28 cellular contexts compared by ENCODE assay signal in genomic region chr15:57665939-57666338, GRCh38.
"Had no signal": no experiment of that assay in that cellular context is flagged by ENCODE, and none has a peak within 500 bp of the region (broad histone marks: within the 10 kb centered on the region; RNA-seq: fewer than 3 reads in every experiment).

No MANE protein-coding gene starts in this region.

- H3K27ac Mint-ChIP-seq: activated CD8-positive, alpha-beta T cell treated with anti-CD3 and anti-CD28 coated beads for 36 hours; activated naive CD4-positive, alpha-beta T cell treated with anti-CD3 and anti-CD28 coated beads, Interleukin-2, amount 10 ng/mL, durations not matched to agents 7 days and 5 days; activated naive CD8-positive, alpha-beta T cell treated with anti-CD3 and anti-CD28 coated beads for 36 hours; activated T-cell treated with anti-CD3 and anti-CD28 coated beads, Interleukin-2, amount 50 U/mL, for 72 hours; activated T-helper 2 cell treated with anti-CD3 and anti-CD28 coated beads, Interferon-gamma antibody, Interleukin-2, Interleukin-4, amounts not matched to agents 10 μg/mL and 5 μg/mL and 100 μg/mL, durations not matched to agents 14 hours and 24 hours and 36 hours had no signal

- H3K36me3 ChIP-seq: SJCRH30 had no signal

- H3K4me1 Mint-ChIP-seq: activated naive CD4-positive, alpha-beta T cell treated with anti-CD3 and anti-CD28 coated beads, Interleukin-2, amount 10 ng/mL, durations not matched to agents 7 days and 5 days; central memory CD8-positive, alpha-beta T cell had no signal

- H3K4me3 Mint-ChIP-seq: activated CD8-positive, alpha-beta T cell treated with anti-CD3 and anti-CD28 coated beads for 36 hours; activated naive CD4-positive, alpha-beta T cell treated with anti-CD3 and anti-CD28 coated beads, Interleukin-2, amount 10 ng/mL, durations not matched to agents 7 days and 5 days; activated naive CD8-positive, alpha-beta T cell treated with anti-CD3 and anti-CD28 coated beads for 36 hours; activated T-cell treated with anti-CD3 and anti-CD28 coated beads, Interleukin-2, amount 50 U/mL, for 72 hours; central memory CD8-positive, alpha-beta T cell had no signal

- H3K4me3 ChIP-seq: SJCRH30 had no signal

- H3K4me2 ChIP-seq: SK-N-SH had no signal

- H3K9me3 ChIP-seq: SJCRH30, SK-N-SH had no signal

- H3K9ac ChIP-seq: SK-N-SH had no signal

- DNase-seq: activated CD4-positive, alpha-beta T cell treated with anti-CD3 and anti-CD28 coated beads for 4 hours; activated CD8-positive, alpha-beta memory T cell treated with anti-CD3 and anti-CD28 coated beads, Interleukin-2, amount 50 U/mL, for 4 hours; activated CD8-positive, alpha-beta T cell treated with anti-CD3 and anti-CD28 coated beads for 36 hours; activated gamma-delta T cell treated with Interleukin-2 at 50 U/mL for 16 hours; activated naive CD4-positive, alpha-beta T cell treated with anti-CD3 and anti-CD28 coated beads, Interleukin-2, amount 10 ng/mL, durations not matched to agents 7 days and 5 days; activated naive CD8-positive, alpha-beta T cell treated with anti-CD3 and anti-CD28 coated beads for 36 hours; activated T-cell treated with anti-CD3 and anti-CD28 coated beads, Interleukin-2, amount 50 U/mL, for 72 hours; anterior cingulate cortex; Kasumi-1; KBM-7; NCI-H1092; NCI-H1417 treated with DMSO at 0.1 percent for 48 hours; NCI-H1694; NCI-H2029; NCI-H2107; NCI-H2171 treated with DMSO at 0.1 percent for 48 hours; NCI-H345; NCI-H510A; NCI-H526 treated with DMSO at 0.1 percent for 48 hours; NCI-H82; Right ventricle myocardium superior; RPMI8226; SJCRH30; SK-N-SH; T-helper 1 cell had no signal

- H3K36me3 Mint-ChIP-seq: activated naive CD4-positive, alpha-beta T cell treated with anti-CD3 and anti-CD28 coated beads, Interleukin-2, amount 10 ng/mL, durations not matched to agents 7 days and 5 days; activated naive CD8-positive, alpha-beta T cell treated with anti-CD3 and anti-CD28 coated beads for 36 hours had no signal

- H3K9me3 Mint-ChIP-seq: activated CD8-positive, alpha-beta T cell treated with anti-CD3 and anti-CD28 coated beads for 36 hours; activated naive CD4-positive, alpha-beta T cell treated with anti-CD3 and anti-CD28 coated beads, Interleukin-2, amount 10 ng/mL, durations not matched to agents 7 days and 5 days; activated naive CD8-positive, alpha-beta T cell treated with anti-CD3 and anti-CD28 coated beads for 36 hours; activated T-cell treated with anti-CD3 and anti-CD28 coated beads, Interleukin-2, amount 50 U/mL, for 72 hours; activated T-helper 2 cell treated with anti-CD3 and anti-CD28 coated beads, Interferon-gamma antibody, Interleukin-2, Interleukin-4, amounts not matched to agents 10 μg/mL and 5 μg/mL and 100 μg/mL, durations not matched to agents 14 hours and 24 hours and 36 hours; central memory CD8-positive, alpha-beta T cell had no signal

- H3K27me3 ChIP-seq: SJCRH30 had no signal

- ATAC-seq: activated CD4-positive, CD25-positive, alpha-beta regulatory T cell treated with anti-CD3 and anti-CD28 coated beads, Interleukin-2, amount 50 U/mL, for 24 hours; activated CD8-positive, alpha-beta T cell treated with anti-CD3 and anti-CD28 coated beads for 36 hours; activated T-cell treated with anti-CD3 and anti-CD28 coated beads, Interleukin-2, amount 50 U/mL, for 72 hours had no signal
